26 cellular contexts compared by ENCODE assay signal in genomic region chrX:108610141-108610540, GRCh38.
DNase-seq lines count a peak whose midpoint lies in the region; ATAC-seq, FAIRE-seq and TF ChIP-seq lines count a peak whose summit lies in the region.
"Had no signal": no experiment of that assay in that cellular context is flagged by ENCODE, and none has a peak within 500 bp of the region (broad histone marks: within the 10 kb centered on the region; RNA-seq: fewer than 3 reads in every experiment).

No MANE protein-coding gene starts in this region.

- H3K4me1 ChIP-seq in A549, result no peaks in the 10 kb centered on the region
- H3K4me1 ChIP-seq: BE2C; BLaER1 treated with 17β-estradiol and CSF1 and Interleukin-3, amounts not matched to agents 10 nM and 100 nM; HAP-1 had no signal

- H3K4me3 Mint-ChIP-seq in progenitor cell of endocrine pancreas (ENCODE audit: low read depth), result no peak overlapping the region
- H3K4me3 Mint-ChIP-seq: CD14-positive monocyte; CD4-positive, alpha-beta T cell; CD8-positive, alpha-beta memory T cell; GM23338; HFFc6 had no signal

- H3K9me3 Mint-ChIP-seq in progenitor cell of endocrine pancreas (ENCODE audit: low read depth), result peaks cover 8% of the 10 kb centered on the region
- H3K9me3 Mint-ChIP-seq: CD14-positive monocyte; CD4-positive, alpha-beta T cell; GM23338; HFFc6 had no signal

- CTCF ChIA-PET in A549 (lab: Yijun Ruan, JAX), result interaction anchor here (1.2 kb wide), 1 partner anchor 13 kb away, joined by 3 read pairs; no protein-coding TSS in a partner anchor

- no peak for TF ChIP-seq EP300 in A549 (IDR thresholded peaks at IDR 0.05)

- DNase-seq in A549 (ENCODE audit: low read depth in 1 of 2, low spot score in 1 of 2) (no peak), choroid plexus epithelial cell (ENCODE audit: low read depth) (peak; percentile 7), fibroblast of gingiva (ENCODE audit: low read depth) (peak; percentile 0), progenitor cell of endocrine pancreas (ENCODE audit: low spot score, unreplicated experiment) (no peak)
- DNase-seq: ACHN; AML-193; BE2C; CD4-positive, alpha-beta T cell; CD8-positive, alpha-beta memory T cell; DMS 273 treated with DMSO at 0.1 percent for 48 hours; DMS79; EL; GDM1; HFFc6 had no signal

- peaks cover 28% of the 10 kb centered on the region for H3K36me3 Mint-ChIP-seq in progenitor cell of endocrine pancreas (ENCODE audit: insufficient read depth)
- H3K36me3 Mint-ChIP-seq: CD14-positive monocyte; CD8-positive, alpha-beta memory T cell had no signal

- no peak for TF ChIP-seq RAD21 in A549 (conservative IDR thresholded peaks at IDR 0.05 in 1 of 2, IDR thresholded peaks at IDR 0.05 in 1 of 2)

- no peak overlapping the region for H3K27ac ChIP-seq in A549
- H3K27ac ChIP-seq: 22Rv1; BLaER1 treated with 17β-estradiol and CSF1 and Interleukin-3, amounts not matched to agents 10 nM and 100 nM had no signal

- no peaks in the 10 kb centered on the region for H3K9me3 ChIP-seq in A549
- H3K9me3 ChIP-seq: BE2C; BLaER1 treated with 17β-estradiol and CSF1 and Interleukin-3, amounts not matched to agents 10 nM and 100 nM; HAP-1 had no signal

- ATAC-seq in A549 (no peak), GM19467 (IDR thresholded peaks at IDR 0.05; ENCODE audit: unreplicated experiment) (no peak), HG02588 (IDR thresholded peaks at IDR 0.05; ENCODE audit: unreplicated experiment) (no peak), esophagus mucosa (no peak)
- ATAC-seq: GM12878, GM23338 had no signal

- FAIRE-seq in A549 (lab: Jason Lieb, UNC), result no peak
- FAIRE-seq: A204.1, D721Med, GM12878, GM19239 had no signal

- TF ChIP-seq CTCF in A549 (IDR thresholded peaks at IDR 0.05) (no peak), choroid plexus epithelial cell (conservative IDR thresholded peaks at IDR 0.05; ENCODE audit: low read depth, low read length) (no peak), progenitor cell of endocrine pancreas (IDR thresholded peaks at IDR 0.05; ENCODE audit: unreplicated experiment) (no peak)

- H3K27ac Mint-ChIP-seq in progenitor cell of endocrine pancreas, result peak overlapping the region; percentile 8
- H3K27ac Mint-ChIP-seq: CD14-positive monocyte; CD4-positive, alpha-beta T cell; CD8-positive, alpha-beta memory T cell; GM23338; HFFc6 had no signal

- H3K27me3 Mint-ChIP-seq in progenitor cell of endocrine pancreas, result no peaks in the 10 kb centered on the region
- H3K27me3 Mint-ChIP-seq: CD4-positive, alpha-beta T cell had no signal

- no peaks in the 10 kb centered on the region for H3K4me1 Mint-ChIP-seq in progenitor cell of endocrine pancreas (ENCODE audit: low read depth)
- H3K4me1 Mint-ChIP-seq: CD14-positive monocyte; CD8-positive, alpha-beta memory T cell; GM23338 had no signal

- WGBS in A549 (ENCODE audit: missing lambda C conversion rate), result 97% methylated on average over 2 of the region's 2 CpGs

- TF ChIP-seq POLR2A in A549 (IDR thresholded peaks at IDR 0.05; ENCODE audit: low read length), result no peak

- POLR2A ChIA-PET in A549 (lab: Yijun Ruan, JAX), result no interaction called here

- H3K4me2 ChIP-seq in A549, result no peak overlapping the region
- H3K4me2 ChIP-seq: BLaER1 treated with 17β-estradiol and CSF1 and Interleukin-3, amounts not matched to agents 10 nM and 100 nM; GM23338 had no signal

- no peak overlapping the region for H3K4me3 ChIP-seq in A549
- H3K4me3 ChIP-seq in choroid plexus epithelial cell (ENCODE audit: low read depth, low read length), result no peak overlapping the region
- H3K4me3 ChIP-seq: BLaER1 treated with 17β-estradiol and CSF1 and Interleukin-3, amounts not matched to agents 10 nM and 100 nM; GM12878; GM23338; HAP-1 had no signal

TF ChIP-seq in A549, 52 proteins besides CTCF, POLR2A, EP300 and RAD21:
- no peak for TF ChIP-seq REST (IDR thresholded peaks at IDR 0.05)
- peak; percentile 10 for TF ChIP-seq MAFK (IDR thresholded peaks at IDR 0.05; ENCODE audit: partially characterized antibody)
- TF ChIP-seq ATOH8 (CRISPR knock-in tag; IDR thresholded peaks at IDR 0.05; ENCODE audit: low read depth), result no peak

Comparison
In these comparisons a context has a peak if more than half of its experiments do, and no peak if none do; other contexts are left out.
1. DNase-seq: peak in choroid plexus epithelial cell (single experiment) and fibroblast of gingiva (single experiment); none in A549 (0 of 2) and progenitor cell of endocrine pancreas (single experiment).